In genomic region chr3:157176944-157177343, GRCh38 we compare ENCODE assay signal across 8 cellular contexts. TPM values are rescaled to one million over a fixed set of nuclear protein-coding genes. Genes with fewer than 3 reads are reported as not detected.
DNase-seq lines count a peak whose midpoint lies in the region; ATAC-seq, FAIRE-seq and TF ChIP-seq lines count a peak whose summit lies in the region.
"Not testable (repeated sequence)": the region's sequence is repeated elsewhere in the genome, so short reads cannot be mapped to it uniquely, and the experiment has no call there.

No MANE protein-coding gene starts in this region.

- H3K4me2 ChIP-seq in SU-DHL-6 (ENCODE audit: low read depth, low read length, poor library complexity, severe bottlenecking), result peak overlapping the region; percentile 98
- peak overlapping the region; percentile 96 for H3K4me2 ChIP-seq in endothelial cell of umbilical vein (ENCODE audit: insufficient read depth, low read length)

- TF ChIP-seq POLR2A in endothelial cell of umbilical vein (IDR thresholded peaks at IDR 0.05; ENCODE audit: low read depth, low read length), result not testable (repeated sequence)
- peak in 1 of 2 donors; percentile 59 for TF ChIP-seq POLR2A in thyroid gland (IDR thresholded peaks at IDR 0.05)

- not testable (repeated sequence) for H4K20me1 ChIP-seq in SU-DHL-6 (ENCODE audit: low read depth, low read length); endothelial cell of umbilical vein (replicated peaks; ENCODE audit: control insufficient read depth, extremely low read depth, insufficient read depth, low read length)

- CTCF ChIA-PET in CD8-positive, alpha-beta memory T cell (lab: Charles Lee), result interaction anchor here (2.6 to 4.3 kb wide), 2 partner anchors 17 to 25 kb away, joined by 9 to 54 read pairs; partner anchors contain the start of gene CCNL1
- CTCF ChIA-PET in endothelial cell of umbilical vein (lab: Charles Lee), result interaction anchor here (1.2 to 4.8 kb wide), 7 partner anchors 14 to 396 kb away, joined by 3 to 39 read pairs (median 4); partner anchors contain the start of gene CCNL1

- not testable (repeated sequence) for H3K9me2 ChIP-seq in SU-DHL-6 (replicated peaks; ENCODE audit: insufficient read depth, low read length)

- peak overlapping the region in 4 of 7 donors; percentile 42 to 56 (median 51) for H3K4me3 Mint-ChIP-seq in CD8-positive, alpha-beta memory T cell
- H3K4me3 Mint-ChIP-seq in activated T-cell treated with anti-CD3 and anti-CD28 coated beads, Interleukin-2, amount 50 U/mL, for 24 hours, result peak overlapping the region; percentile 87
- H3K4me3 Mint-ChIP-seq in activated naive CD8-positive, alpha-beta T cell treated with anti-CD3 and anti-CD28 coated beads for 36 hours, result peak overlapping the region; percentile 88
- peak overlapping the region in 6 of 8 donors; percentile 25 to 93 (median 66) for H3K4me3 Mint-ChIP-seq in naive B cell
- not testable (repeated sequence) for H3K4me3 Mint-ChIP-seq in osteocyte (ENCODE audit: unreplicated experiment)

- peaks cover 33 to 51% (median 47%) of the 10 kb centered on the region in 3 donors for H3K4me1 Mint-ChIP-seq in CD8-positive, alpha-beta memory T cell
- peaks cover 29% of the 10 kb centered on the region for H3K4me1 Mint-ChIP-seq in activated T-cell treated with anti-CD3 and anti-CD28 coated beads, Interleukin-2, amount 50 U/mL, for 24 hours (ENCODE audit: low read depth)
- H3K4me1 Mint-ChIP-seq in activated naive CD8-positive, alpha-beta T cell treated with anti-CD3 and anti-CD28 coated beads for 36 hours, result peaks cover 17% of the 10 kb centered on the region
- H3K4me1 Mint-ChIP-seq in naive B cell (peaks cover 17 to 33% (median 21%) of the 10 kb centered on the region in 3 donors), osteocyte (ENCODE audit: unreplicated experiment) (peaks cover 22% of the 10 kb centered on the region)

- dilution Hi-C loops in endothelial cell of umbilical vein (cut with MboI; ENCODE audit: extremely low pct_ligation_motif_present, low sequenced_read_pairs), result not testable (repeated sequence)

- H3K9ac ChIP-seq in SU-DHL-6 (ENCODE audit: low read length); endothelial cell of umbilical vein (replicated peaks; ENCODE audit: extremely low read depth, insufficient read depth, low read length): not testable (repeated sequence)

- POLR2A ChIA-PET in CD8-positive, alpha-beta memory T cell (lab: Charles Lee), result interaction anchor here (1.2 to 4.8 kb wide), 2 partner anchors 17 to 693 kb away, joined by 3 to 284 read pairs; partner anchors contain the start of gene CCNL1
- POLR2A ChIA-PET in endothelial cell of umbilical vein (lab: Charles Lee), result interaction anchor here (4.2 kb wide), 1 partner anchor 16 kb away, joined by 105 read pairs; the partner anchor contains the start of gene CCNL1

- not testable (repeated sequence) for H3F3A ChIP-seq in SU-DHL-6 (ENCODE audit: insufficient read depth)

- H2AFZ ChIP-seq in SU-DHL-6 (ENCODE audit: low read depth, low read length, severe bottlenecking); endothelial cell of umbilical vein (ENCODE audit: low read depth, low read length): not testable (repeated sequence)

- not testable (repeated sequence) for H3K9me3 ChIP-seq in CD8-positive, alpha-beta memory T cell (ENCODE audit: low read length); SU-DHL-6 (ENCODE audit: insufficient read depth, low read length); endothelial cell of umbilical vein (replicated peaks; ENCODE audit: control insufficient read depth, insufficient read depth, low read length); thyroid gland

- intact Hi-C loops in endothelial cell of umbilical vein (cut with micrococcal nuclease); thyroid gland (cut with DNase I): not testable (repeated sequence)

- not testable (repeated sequence) for BruUV-seq in endothelial cell of umbilical vein (replicated peaks; lab: Mats Ljungman, UMichigan)

- H3K79me2 ChIP-seq in SU-DHL-6 (ENCODE audit: insufficient read depth, low read length) (peaks cover 25% of the 10 kb centered on the region), endothelial cell of umbilical vein (ENCODE audit: control insufficient read depth, insufficient read depth, low read length) (peaks cover 11% of the 10 kb centered on the region)

- DNase-seq in CD8-positive, alpha-beta memory T cell; activated T-cell treated with anti-CD3 and anti-CD28 coated beads, Interleukin-2, amount 50 U/mL, for 24 hours; activated naive CD8-positive, alpha-beta T cell treated with anti-CD3 and anti-CD28 coated beads for 36 hours; endothelial cell of umbilical vein (ENCODE audit: low read depth, low spot score); naive B cell; osteocyte (ENCODE audit: extremely low spot score, unreplicated experiment): not testable (repeated sequence)
- DNase-seq in thyroid gland, result peak; percentile 80 to 84

- not testable (repeated sequence) for H3K27me3 Mint-ChIP-seq in CD8-positive, alpha-beta memory T cell; activated T-cell treated with anti-CD3 and anti-CD28 coated beads, Interleukin-2, amount 50 U/mL, for 24 hours; activated naive CD8-positive, alpha-beta T cell treated with anti-CD3 and anti-CD28 coated beads for 36 hours; naive B cell; osteocyte (ENCODE audit: unreplicated experiment)

- ATAC-seq in naive B cell (ENCODE audit: low read depth in 2 of 2), result not testable (repeated sequence)

- H3K27ac Mint-ChIP-seq in CD8-positive, alpha-beta memory T cell, result peak overlapping the region in 7 of 8 donors; percentile 29 to 97 (median 79)
- H3K27ac Mint-ChIP-seq in activated T-cell treated with anti-CD3 and anti-CD28 coated beads, Interleukin-2, amount 50 U/mL, for 24 hours, result peak overlapping the region; percentile 78
- H3K27ac Mint-ChIP-seq in activated naive CD8-positive, alpha-beta T cell treated with anti-CD3 and anti-CD28 coated beads for 36 hours, result peak overlapping the region; percentile 38
- peak overlapping the region in 3 of 6 donors; percentile 42 to 95 (median 79) for H3K27ac Mint-ChIP-seq in naive B cell
- H3K27ac Mint-ChIP-seq in osteocyte (ENCODE audit: unreplicated experiment), result peak overlapping the region; percentile 63

- H3K27ac ChIP-seq in CD8-positive, alpha-beta memory T cell (ENCODE audit: low read depth, low read length); SU-DHL-6 (ENCODE audit: low read depth, low read length); endothelial cell of umbilical vein (ENCODE audit: insufficient read depth, low read depth, low read length): not testable (repeated sequence)
- H3K27ac ChIP-seq in thyroid gland, result peak overlapping the region; percentile 90 to 98 (median 94)

- FAIRE-seq in endothelial cell of umbilical vein (lab: Jason Lieb, UNC), result not testable (repeated sequence)

- H3K27me3 ChIP-seq in CD8-positive, alpha-beta memory T cell (ENCODE audit: insufficient read depth, low read length, poor library complexity, severe bottlenecking); SU-DHL-6 (ENCODE audit: low read length); endothelial cell of umbilical vein (ENCODE audit: control insufficient read depth in 2 of 2, insufficient read depth in 2 of 2, low read length in 2 of 2); thyroid gland: not testable (repeated sequence)

- H3K9me1 ChIP-seq in endothelial cell of umbilical vein (replicated peaks; ENCODE audit: control insufficient read depth, extremely low read depth, insufficient read depth, low read length), result not testable (repeated sequence)

- peaks cover 25% of the 10 kb centered on the region for H3K4me1 ChIP-seq in CD8-positive, alpha-beta memory T cell (ENCODE audit: insufficient read depth, low read length)
- peaks cover 16% of the 10 kb centered on the region for H3K4me1 ChIP-seq in endothelial cell of umbilical vein (ENCODE audit: control insufficient read depth, extremely low read depth, insufficient read depth, low read length)
- peaks cover 17 to 21% of the 10 kb centered on the region in 2 donors for H3K4me1 ChIP-seq in thyroid gland

- H3K4me3 ChIP-seq in CD8-positive, alpha-beta memory T cell (ENCODE audit: low read length); SU-DHL-6 (ENCODE audit: insufficient read depth, low read length, poor library complexity, severe bottlenecking); endothelial cell of umbilical vein (replicated peaks in 1 of 3; ENCODE audit: insufficient read depth in 1 of 3, low read depth in 1 of 3, low read length in 3 of 3); thyroid gland (replicated peaks in 1 of 3): not testable (repeated sequence)

- TF ChIP-seq CTCF in SU-DHL-6 (IDR thresholded peaks at IDR 0.05; ENCODE audit: insufficient read depth, low read length, poor library complexity, severe bottlenecking); endothelial cell of umbilical vein (IDR thresholded peaks at IDR 0.05; ENCODE audit: extremely low read depth in 1 of 2, insufficient read depth in 1 of 2, low read depth in 1 of 2, low read length in 2 of 2); osteocyte (IDR thresholded peaks at IDR 0.05); thyroid gland (IDR thresholded peaks at IDR 0.05): not testable (repeated sequence)

- H3K9me3 Mint-ChIP-seq in CD8-positive, alpha-beta memory T cell; activated T-cell treated with anti-CD3 and anti-CD28 coated beads, Interleukin-2, amount 50 U/mL, for 24 hours; activated naive CD8-positive, alpha-beta T cell treated with anti-CD3 and anti-CD28 coated beads for 36 hours; naive B cell; osteocyte (ENCODE audit: unreplicated experiment): not testable (repeated sequence)

- peaks cover 2 to 29% (median 12%) of the 10 kb centered on the region in 3 donors for H3K36me3 Mint-ChIP-seq in CD8-positive, alpha-beta memory T cell
- peaks cover 50% of the 10 kb centered on the region for H3K36me3 Mint-ChIP-seq in activated T-cell treated with anti-CD3 and anti-CD28 coated beads, Interleukin-2, amount 50 U/mL, for 24 hours (ENCODE audit: low read depth)
- H3K36me3 Mint-ChIP-seq in activated naive CD8-positive, alpha-beta T cell treated with anti-CD3 and anti-CD28 coated beads for 36 hours, result peaks cover 38% of the 10 kb centered on the region
- H3K36me3 Mint-ChIP-seq in naive B cell; osteocyte (ENCODE audit: unreplicated experiment): not testable (repeated sequence)

- H3K36me3 ChIP-seq in CD8-positive, alpha-beta memory T cell (ENCODE audit: insufficient read depth, low read length); SU-DHL-6 (ENCODE audit: low read length); endothelial cell of umbilical vein (ENCODE audit: control insufficient read depth in 2 of 2, extremely low read depth in 1 of 2, insufficient read depth in 2 of 2, low read length in 2 of 2); thyroid gland: not testable (repeated sequence)

- WGBS in thyroid gland, 2 donors, result 40 to 44% methylated on average over 10 of the region's 10 CpGs

RNA-seq across cellular contexts. Expression of gene CCNL1, which starts 17.0 kb away (rescaled TPM):
- 100 to 1,000 TPM; 125 to 126 TPM for total RNA-seq in CD8-positive, alpha-beta memory T cell
- 62.1 TPM for polyA plus RNA-seq in CD8-positive, alpha-beta memory T cell
- total RNA-seq in activated naive CD8-positive, alpha-beta T cell treated with anti-CD3 and anti-CD28 coated beads for 36 hours, result 100 to 1,000 TPM; 139 to 156 TPM
- total RNA-seq in endothelial cell of umbilical vein (116 and 119 TPM in 2 replicates), osteocyte (93.0 and 116 TPM in 2 replicates), thyroid gland (100 to 1,000 TPM; 142 to 375 (median 227) TPM)
- polyA plus RNA-seq in endothelial cell of umbilical vein (133 and 137 TPM in 2 replicates), naive B cell (ENCODE audit: low read depth in 6 of 6) (100 to 1,000 TPM in 5 of 6 donors, 10 to 100 TPM in 1; 64.1 to 148 (median 138) TPM)
- 28.4 and 47.3 TPM in 2 replicates for polyA plus RNA-seq in endothelial cell of umbilical vein (2011; cell fraction: cytosol; rRNA removed)
- polyA plus RNA-seq in endothelial cell of umbilical vein (2011; cell fraction: nucleus; rRNA removed), result 1,015 and 1,126 TPM in 2 replicates
- 57.6 and 65.6 TPM in 2 replicates for polyA plus RNA-seq in endothelial cell of umbilical vein (2012)
- polyA minus RNA-seq in endothelial cell of umbilical vein, result 177 and 210 TPM in 2 replicates
- polyA minus RNA-seq in endothelial cell of umbilical vein (2011; cell fraction: cytosol; rRNA and poly(A)+ RNA removed), result 46.1 TPM
- 995 and 1,041 TPM in 2 replicates for polyA minus RNA-seq in endothelial cell of umbilical vein (2011; cell fraction: nucleus; rRNA and poly(A)+ RNA removed)
